ENCODE assay signal across 9 cellular contexts in genomic region chr3:14430706-14431470, GRCh38. TPM values are rescaled to one million over a fixed set of nuclear protein-coding genes. Genes with fewer than 3 reads are reported as not detected.
DNase-seq lines count a peak whose midpoint lies in the region; ATAC-seq, FAIRE-seq and TF ChIP-seq lines count a peak whose summit lies in the region.
"Had no signal": no experiment of that assay in that cellular context is flagged by ENCODE, and none has a peak within 500 bp of the region (broad histone marks: within the 10 kb centered on the region; RNA-seq: fewer than 3 reads in every experiment).

No MANE protein-coding gene starts in this region.

- no peaks in the 10 kb centered on the region for H3K9me3 ChIP-seq in CD4-positive, alpha-beta T cell (ENCODE audit: control insufficient read depth, low read length)
- no peaks in the 10 kb centered on the region for H3K9me3 ChIP-seq in neuronal stem cell (replicated peaks in 1 of 2; ENCODE audit: control insufficient read depth in 2 of 2, insufficient read depth in 1 of 2, low read depth in 1 of 2, low read length in 2 of 2)

- no peaks in the 10 kb centered on the region for H3K36me3 Mint-ChIP-seq in CD4-positive, alpha-beta T cell (ENCODE audit: low read depth)

- 0 out of 2 replicates have a peak, but pooled peaks cover 3% of the 10 kb centered on the region for H4K20me1 ChIP-seq in KMS-11 (ENCODE audit: insufficient read depth)

- no peak for ATAC-seq in CD4-positive, alpha-beta T cell (ENCODE audit: poor library complexity)
- ATAC-seq in HG03097 (IDR thresholded peaks at IDR 0.05; ENCODE audit: low FRiP score, unreplicated experiment): no peak

- peak overlapping the region; percentile 69 for H3K18ac ChIP-seq in neuronal stem cell (ENCODE audit: low read length)

- H2BK15ac ChIP-seq in neuronal stem cell (ENCODE audit: low read length): no peak overlapping the region

- FAIRE-seq in GM12892 (lab: Jason Lieb, UNC): no peak

- peaks cover 99% of the 10 kb centered on the region for H3K4me1 Mint-ChIP-seq in CD4-positive, alpha-beta T cell (ENCODE audit: low read depth)

- no peak overlapping the region for H4K91ac ChIP-seq in neuronal stem cell (ENCODE audit: low read depth, low read length, poor library complexity)

- H2BK120ac ChIP-seq in neuronal stem cell (ENCODE audit: low read depth, low read length): no peak overlapping the region

- DNase-seq in CD4-positive, alpha-beta T cell: no peak
- DNase-seq in neuronal stem cell (ENCODE audit: low spot score) (no peak), HUDEP-2 (lab: John Stamatoyannopoulos, UW; ENCODE audit: unreplicated experiment in 76 of 76) (no peak), GM12892 (ENCODE audit: insufficient read length) (no peak), NCI-H82 treated with DMSO at 0.1 percent for 48 hours (lab: John Stamatoyannopoulos, UW; ENCODE audit: unreplicated experiment) (no peak)
- DNase-seq: NCI-H2107 had no signal

- H3K27me3 ChIP-seq in CD4-positive, alpha-beta T cell (ENCODE audit: control insufficient read depth, insufficient read depth, low read length): no peaks in the 10 kb centered on the region
- H3K27me3 ChIP-seq in KMS-11 (ENCODE audit: insufficient read depth, low read depth): no peaks in the 10 kb centered on the region
- H3K27me3 ChIP-seq in neuronal stem cell (ENCODE audit: control insufficient read depth in 3 of 3, insufficient read depth in 3 of 3, low read depth in 1 of 3, low read length in 3 of 3): no peaks in the 10 kb centered on the region

- no peak overlapping the region for H3K4ac ChIP-seq in neuronal stem cell (ENCODE audit: low read length)

- H2BK12ac ChIP-seq in neuronal stem cell (ENCODE audit: low read length): no peak overlapping the region

- H3K4me1 ChIP-seq in KMS-11 (ENCODE audit: low read depth, poor library complexity, severe bottlenecking) (peaks cover 59% of the 10 kb centered on the region), neuronal stem cell (ENCODE audit: control insufficient read depth in 2 of 2, insufficient read depth in 1 of 2, low read depth in 1 of 2, low read length in 2 of 2) (peaks cover 22 to 39% of the 10 kb centered on the region in 2 donors)

- H3K4me3 ChIP-seq in KMS-11 (IDR thresholded peaks at IDR 0.05; ENCODE audit: insufficient read depth, low read depth, low read length) (no peak overlapping the region), neuronal stem cell (ENCODE audit: low read length in 2 of 2) (no peak overlapping the region)

- H3K14ac ChIP-seq in neuronal stem cell (ENCODE audit: low read length): no peak overlapping the region

- intact Hi-C loops in CD4-positive, alpha-beta T cell (cut with DNase I, micrococcal nuclease): loop anchor here (1.0 to 10.0 kb wide), 4 partner anchors 29 to 1946 kb away; partner anchors contain the start of genes LSM3 (in 1 of the 2), SLC6A6 (in 1 of the 2), TSEN2 (in 1 of the 2) and XPC (in 1 of the 2)

- H3K4me3 Mint-ChIP-seq in CD4-positive, alpha-beta T cell: peak overlapping the region; percentile 60

- no peak for TF ChIP-seq CTCF in CD4-positive, alpha-beta T cell (IDR thresholded peaks at IDR 0.05)
- no peak for TF ChIP-seq CTCF in KMS-11 (conservative IDR thresholded peaks at IDR 0.05; ENCODE audit: low read depth, low read length)

- no peak overlapping the region for H4K8ac ChIP-seq in neuronal stem cell (ENCODE audit: low read depth, low read length)

- H3K27ac ChIP-seq in CD4-positive, alpha-beta T cell (ENCODE audit: low read depth, low read length): peak overlapping the region; percentile 92
- H3K27ac ChIP-seq in KMS-11 (peak overlapping the region; percentile 89), cingulate gyrus (ENCODE audit: low read depth, low read length) (peak overlapping the region; percentile 67), neuronal stem cell (replicated peaks; ENCODE audit: low read length) (no peak overlapping the region)

- H3K27ac Mint-ChIP-seq in CD4-positive, alpha-beta T cell: peak overlapping the region; percentile 98

- peak overlapping the region; percentile 61; the same call in 1 of the 2 replicates for H3K9ac ChIP-seq in KMS-11
- peak overlapping the region; percentile 50 for H3K9ac ChIP-seq in neuronal stem cell (ENCODE audit: low read depth, low read length, poor library complexity)

- CTCF ChIA-PET in CD4-positive, alpha-beta T cell (lab: Charles Lee): interaction anchor here (1.5 to 6.7 kb wide), 3 partner anchors 27 to 534 kb away, joined by 4 to 42 read pairs (median 5); partner anchors contain the start of gene SLC6A6

- WGBS in neuronal stem cell (ENCODE audit: extremely low coverage in 2 of 2, insufficient read length in 2 of 2, insufficient replicate concordance in 1 of 2), 2 donors: no CpG with 5 or more reads among the region's 12 CpGs

- peak overlapping the region; percentile 82 for H3K4me2 ChIP-seq in KMS-11
- H3K4me2 ChIP-seq in neuronal stem cell (ENCODE audit: insufficient read depth, low read length, poor library complexity, severe bottlenecking): no peak overlapping the region

- H2AFZ ChIP-seq in KMS-11 (ENCODE audit: low read depth) (no peak overlapping the region), neuronal stem cell (ENCODE audit: low read length) (no peak overlapping the region)

- peak overlapping the region; percentile 2 for H3K23ac ChIP-seq in neuronal stem cell (ENCODE audit: low read depth, low read length, poor library complexity)

- H3K79me1 ChIP-seq in neuronal stem cell (ENCODE audit: low read depth, low read length): peaks cover 2% of the 10 kb centered on the region

- no peaks in the 10 kb centered on the region for H3K27me3 Mint-ChIP-seq in CD4-positive, alpha-beta T cell

- TF ChIP-seq POLR2A in GM12892 (IDR thresholded peaks at IDR 0.05; ENCODE audit: low read depth, low read length): no peak

- H3K79me2 ChIP-seq in KMS-11 (ENCODE audit: insufficient read depth, low read depth): no peaks in the 10 kb centered on the region; the same call in 1 of the 2 replicates

- POLR2A ChIA-PET in CD4-positive, alpha-beta T cell (lab: Charles Lee): interaction anchor here (1.3 to 5.6 kb wide), 8 partner anchors 23 to 540 kb away, joined by 3 to 107 read pairs (median 10); partner anchors contain the start of genes CCDC174, CHCHD4, LSM3 and SLC6A6

- peak overlapping the region; percentile 57 for H2AK5ac ChIP-seq in neuronal stem cell (ENCODE audit: low read depth, low read length)

- H3K36me3 ChIP-seq in KMS-11 (ENCODE audit: insufficient read depth) (no peaks in the 10 kb centered on the region), neuronal stem cell (replicated peaks in 1 of 2; ENCODE audit: control insufficient read depth in 2 of 2, insufficient read depth in 2 of 2, low read length in 2 of 2) (peaks cover 0 to 4% of the 10 kb centered on the region in 2 donors)

- H2BK5ac ChIP-seq in neuronal stem cell (ENCODE audit: low read length): no peak overlapping the region

- no peaks in the 10 kb centered on the region for H3K9me3 Mint-ChIP-seq in CD4-positive, alpha-beta T cell

RNA-seq across cellular contexts. Expression of gene SLC6A6, which starts 28.5 kb away (rescaled TPM):
- total RNA-seq in CD4-positive, alpha-beta T cell: 10 to 100 TPM; 27.8 to 31.2 TPM
- 27.6 TPM for polyA plus RNA-seq in neuronal stem cell (2013, experiment 1 of 2)
- 30.3 TPM for polyA plus RNA-seq in neuronal stem cell (2013, experiment 2 of 2)
- polyA plus RNA-seq in GM12892 (2012; ENCODE audit: missing spikeins): 15.9 TPM
